ENCODE assay signal across 28 cellular contexts in genomic region chrX:18893536-18893935, GRCh38.
"Had no signal": no experiment of that assay in that cellular context is flagged by ENCODE, and none has a peak within 500 bp of the region (broad histone marks: within the 10 kb centered on the region; RNA-seq: fewer than 3 reads in every experiment).

No MANE protein-coding gene starts in this region.

- H3K9me3 Mint-ChIP-seq: activated B cell treated with CpG ODN at 0.5 μM for 24 hours; activated CD8-positive, alpha-beta T cell treated with anti-CD3 and anti-CD28 coated beads for 36 hours; activated naive CD4-positive, alpha-beta T cell treated with anti-CD3 and anti-CD28 coated beads for 36 hours; activated naive CD4-positive, alpha-beta T cell treated with anti-CD3 and anti-CD28 coated beads, Interleukin-2, amount 50 U/mL, for 24 hours; activated naive CD8-positive, alpha-beta T cell treated with anti-CD3 and anti-CD28 coated beads, Interleukin-2, amount 10 ng/mL, durations not matched to agents 7 days and 5 days; activated T-helper 1 cell treated with anti-CD3 and anti-CD28 coated beads, Interleukin-12 subunit alpha, Interleukin-12 subunit beta, Interleukin-2, Interleukin-4 antibody, amounts not matched to agents 30 ng/mL and 10 ng/mL and 1 ng/mL, durations not matched to agents 14 hours and 24 hours and 36 hours; activated T-helper 2 cell treated with anti-CD3 and anti-CD28 coated beads, Interferon-gamma antibody, Interleukin-2, Interleukin-4, amounts not matched to agents 10 μg/mL and 5 μg/mL and 100 μg/mL, durations not matched to agents 14 hours and 24 hours and 36 hours; T-helper 2 cell treated with Interferon-gamma antibody and Interleukin-4, amounts not matched to agents 5 μg/mL and 100 μg/mL, for 36 hours had no signal

- H3K4me3 Mint-ChIP-seq: activated B cell treated with CpG ODN at 0.5 μM for 24 hours; activated CD8-positive, alpha-beta T cell treated with anti-CD3 and anti-CD28 coated beads for 36 hours; activated naive CD4-positive, alpha-beta T cell treated with anti-CD3 and anti-CD28 coated beads for 36 hours; activated naive CD4-positive, alpha-beta T cell treated with anti-CD3 and anti-CD28 coated beads, Interleukin-2, amount 50 U/mL, for 24 hours; activated naive CD8-positive, alpha-beta T cell treated with anti-CD3 and anti-CD28 coated beads, Interleukin-2, amount 10 ng/mL, durations not matched to agents 7 days and 5 days; activated T-helper 1 cell treated with anti-CD3 and anti-CD28 coated beads, Interleukin-12 subunit alpha, Interleukin-12 subunit beta, Interleukin-2, Interleukin-4 antibody, amounts not matched to agents 30 ng/mL and 10 ng/mL and 1 ng/mL, durations not matched to agents 14 hours and 24 hours and 36 hours; endodermal cell; T-helper 17 cell; T-helper 2 cell treated with Interferon-gamma antibody and Interleukin-4, amounts not matched to agents 5 μg/mL and 100 μg/mL, for 36 hours had no signal

- FAIRE-seq: frontal cortex had no signal

- DNase-seq: activated B cell treated with CpG ODN at 0.5 μM for 24 hours; activated CD4-positive, alpha-beta T cell treated with anti-CD3 and anti-CD28 coated beads for 48 hours; activated CD4-positive, alpha-beta T cell treated with anti-CD3 and anti-CD28 coated beads, Interleukin-2, amount 50 U/mL, for 1 hour; activated CD4-positive, alpha-beta T cell treated with anti-CD3 and anti-CD28 coated beads, Interleukin-2, amount 50 U/mL, for 48 hours; activated CD8-positive, alpha-beta memory T cell treated with anti-CD3 and anti-CD28 coated beads for 24 hours; activated CD8-positive, alpha-beta T cell treated with anti-CD3 and anti-CD28 coated beads for 36 hours; activated effector memory CD4-positive, alpha-beta T cell treated with anti-CD3 and anti-CD28 coated beads, Interleukin-2, amount 50 U/mL, for 16 hours; activated naive CD4-positive, alpha-beta T cell treated with anti-CD3 and anti-CD28 coated beads for 36 hours; activated naive CD8-positive, alpha-beta T cell treated with anti-CD3 and anti-CD28 coated beads, Interleukin-2, amount 10 ng/mL, durations not matched to agents 7 days and 5 days; activated T-cell treated with anti-CD3 and anti-CD28 coated beads, Interleukin-2, amount 50 U/mL, for 48 hours; body of pancreas; cortex of kidney; dermis blood vessel endothelial cell; effector memory CD4-positive, alpha-beta T cell; endodermal cell; foreskin fibroblast; T-helper 1 cell; T-helper 17 cell; T1000; WERI-Rb-1 had no signal

- H3K4me1 Mint-ChIP-seq: activated B cell treated with CpG ODN at 0.5 μM for 24 hours, endodermal cell, T-helper 17 cell had no signal

- H3K27me3 Mint-ChIP-seq: activated B cell treated with CpG ODN at 0.5 μM for 24 hours; activated CD8-positive, alpha-beta T cell treated with anti-CD3 and anti-CD28 coated beads for 36 hours; activated naive CD4-positive, alpha-beta T cell treated with anti-CD3 and anti-CD28 coated beads, Interleukin-2, amount 50 U/mL, for 24 hours; activated naive CD8-positive, alpha-beta T cell treated with anti-CD3 and anti-CD28 coated beads, Interleukin-2, amount 10 ng/mL, durations not matched to agents 7 days and 5 days; T-helper 17 cell had no signal

- H3K36me3 Mint-ChIP-seq: activated naive CD4-positive, alpha-beta T cell treated with anti-CD3 and anti-CD28 coated beads, Interleukin-2, amount 50 U/mL, for 24 hours; activated naive CD8-positive, alpha-beta T cell treated with anti-CD3 and anti-CD28 coated beads, Interleukin-2, amount 10 ng/mL, durations not matched to agents 7 days and 5 days had no signal

- ATAC-seq: activated CD4-positive, CD25-positive, alpha-beta regulatory T cell treated with anti-CD3 and anti-CD28 coated beads, Interleukin-2, amount 50 U/mL, for 24 hours; activated CD8-positive, alpha-beta T cell treated with anti-CD3 and anti-CD28 coated beads for 36 hours; body of pancreas; esophagus mucosa; SK-N-SH treated with all-trans-retinoic acid at 6 μM for 48 hours; T-helper 17 cell had no signal

- H3K27ac Mint-ChIP-seq: activated B cell treated with CpG ODN at 0.5 μM for 24 hours; activated CD8-positive, alpha-beta T cell treated with anti-CD3 and anti-CD28 coated beads for 36 hours; activated naive CD4-positive, alpha-beta T cell treated with anti-CD3 and anti-CD28 coated beads for 36 hours; activated naive CD4-positive, alpha-beta T cell treated with anti-CD3 and anti-CD28 coated beads, Interleukin-2, amount 50 U/mL, for 24 hours; activated naive CD8-positive, alpha-beta T cell treated with anti-CD3 and anti-CD28 coated beads, Interleukin-2, amount 10 ng/mL, durations not matched to agents 7 days and 5 days; activated T-helper 1 cell treated with anti-CD3 and anti-CD28 coated beads, Interleukin-12 subunit alpha, Interleukin-12 subunit beta, Interleukin-2, Interleukin-4 antibody, amounts not matched to agents 30 ng/mL and 10 ng/mL and 1 ng/mL, durations not matched to agents 14 hours and 24 hours and 36 hours; activated T-helper 2 cell treated with anti-CD3 and anti-CD28 coated beads, Interferon-gamma antibody, Interleukin-2, Interleukin-4, amounts not matched to agents 10 μg/mL and 5 μg/mL and 100 μg/mL, durations not matched to agents 14 hours and 24 hours and 36 hours; endodermal cell; T-helper 17 cell; T-helper 2 cell treated with Interferon-gamma antibody and Interleukin-4, amounts not matched to agents 5 μg/mL and 100 μg/mL, for 36 hours had no signal
